Comparison of ENCODE assay signal across 9 cellular contexts in the genomic region with DNA sequence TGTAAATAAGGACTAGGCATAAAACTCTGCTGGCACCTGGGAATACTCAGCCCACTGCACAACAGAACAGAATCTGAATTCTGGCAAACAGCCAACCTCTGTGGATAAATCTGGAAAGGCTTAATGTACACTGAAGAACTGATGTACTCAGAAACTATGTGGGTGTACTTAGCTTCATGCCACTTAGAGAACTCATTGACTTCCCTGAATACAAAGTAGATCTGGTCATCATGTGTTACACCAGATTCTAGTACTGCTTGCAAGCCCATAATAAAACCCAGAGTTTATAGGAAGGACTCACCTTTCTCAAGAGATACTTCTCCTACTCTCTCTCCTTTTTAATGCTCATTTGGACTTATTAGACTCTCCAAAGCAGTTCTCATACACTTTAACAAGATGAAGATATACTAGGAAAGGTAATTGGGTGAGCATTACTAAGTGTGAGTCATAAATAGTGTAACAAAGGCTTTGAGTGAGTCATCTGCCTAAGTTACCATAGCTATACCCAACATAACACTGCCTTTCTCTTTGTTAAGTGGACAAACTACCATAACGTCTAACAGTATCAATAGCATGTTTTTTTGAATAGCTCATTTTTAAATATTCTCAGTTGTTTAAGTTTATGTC.
DNase-seq lines count a peak whose midpoint lies in the region; ATAC-seq, FAIRE-seq and TF ChIP-seq lines count a peak whose summit lies in the region.
"Had no signal": no experiment of that assay in that cellular context is flagged by ENCODE, and none has a peak within 500 bp of the region (broad histone marks: within the 10 kb centered on the region; RNA-seq: fewer than 3 reads in every experiment).

No MANE protein-coding gene starts in this region.

- H3K4me3 ChIP-seq in retinal pigment epithelial cell (ENCODE audit: low read length) (no peak overlapping the region), H7 (ENCODE audit: insufficient read depth, low read depth, low read length) (no peak overlapping the region)
- H3K4me3 ChIP-seq: BLaER1 treated with 17β-estradiol and CSF1 and Interleukin-3, amounts not matched to agents 10 nM and 100 nM had no signal

- ATAC-seq in HG03135 (IDR thresholded peaks at IDR 0.05; ENCODE audit: unreplicated experiment) (peak; percentile 67), HG03025 (IDR thresholded peaks at IDR 0.05; ENCODE audit: low FRiP score, unreplicated experiment) (no peak)

- DNase-seq in NOMO-1 treated with DMSO at 0.1 percent for 48 hours (lab: John Stamatoyannopoulos, UW; ENCODE audit: unreplicated experiment) (peak; percentile 30), NOMO-1 treated with dmso at 0.1 percent for 144 hours (lab: John Stamatoyannopoulos, UW; ENCODE audit: unreplicated experiment) (no peak), NCI-H69 (lab: John Stamatoyannopoulos, UW) (peak; percentile 90), retinal pigment epithelial cell (ENCODE audit: low read depth) (peak; percentile 95), H7 (no peak)

- no peak for TF ChIP-seq CTCF in retinal pigment epithelial cell (conservative IDR thresholded peaks at IDR 0.05; ENCODE audit: low read depth, low read length)

- H3K36me3 ChIP-seq in H7 (replicated peaks; ENCODE audit: control insufficient read depth, insufficient read depth, low read length): no peaks in the 10 kb centered on the region
- H3K36me3 ChIP-seq: BLaER1 treated with 17β-estradiol and CSF1 and Interleukin-3, amounts not matched to agents 10 nM and 100 nM had no signal

- H3K27me3 ChIP-seq in H7 (ENCODE audit: control insufficient read depth, insufficient read depth, low read length): peaks cover 44% of the 10 kb centered on the region
- H3K27me3 ChIP-seq: BLaER1 treated with 17β-estradiol and CSF1 and Interleukin-3, amounts not matched to agents 10 nM and 100 nM had no signal

- peak; percentile 29 for FAIRE-seq in endometrium (lab: Jason Lieb, UNC)

Comparison
In these comparisons a context has a peak if more than half of its experiments do, and no peak if none do; other contexts are left out.
1. DNase-seq: peak in NOMO-1 treated with DMSO at 0.1 percent for 48 hours (single experiment), NCI-H69 (single experiment) and retinal pigment epithelial cell (single experiment); none in NOMO-1 treated with dmso at 0.1 percent for 144 hours (single experiment) and H7 (single experiment).